ENCODE assay signal across 12 cellular contexts in the genomic region with DNA sequence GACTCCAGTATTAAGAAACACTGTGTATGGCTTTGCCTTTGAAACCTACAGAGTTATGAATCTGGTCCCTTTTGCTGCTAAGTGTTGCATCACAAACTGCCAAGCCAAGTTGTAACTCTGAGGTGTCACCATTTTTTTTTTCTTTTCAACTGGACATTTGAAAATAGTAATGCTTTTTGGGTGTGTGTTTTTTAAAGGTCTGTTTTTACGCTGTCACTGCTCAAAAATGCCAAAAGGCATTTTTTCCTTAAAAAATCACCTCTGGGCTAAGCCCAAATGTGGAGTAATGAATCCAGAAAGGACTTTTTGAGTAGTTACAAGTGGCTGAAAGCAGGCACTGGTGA. TPM values are rescaled to one million over a fixed set of nuclear protein-coding genes. Genes with fewer than 3 reads are reported as not detected.
DNase-seq lines count a peak whose midpoint lies in the region; FAIRE-seq and TF ChIP-seq lines count a peak whose summit lies in the region.
"Had no signal": no experiment of that assay in that cellular context is flagged by ENCODE, and none has a peak within 500 bp of the region (broad histone marks: within the 10 kb centered on the region; RNA-seq: fewer than 3 reads in every experiment).

No MANE protein-coding gene starts in this region.

- no TSS peak for BruUV-seq in MCF 10A (replicated peaks; lab: Mats Ljungman, UMichigan)
- BruUV-seq in mammary epithelial cell (replicated peaks; lab: Mats Ljungman, UMichigan), result no TSS peak

- dilution Hi-C loops in mammary epithelial cell (cut with HindIII; ENCODE audit: low sequenced_read_pairs), result loop anchor here (5.0 kb wide), 2 partner anchors 103 to 172 kb away; no protein-coding TSS in a partner anchor

- H3K4me1 ChIP-seq in mammary epithelial cell (ENCODE audit: insufficient read depth, low read length) (peaks cover 41% of the 10 kb centered on the region), uterus (peaks cover 6 to 7% of the 10 kb centered on the region in 2 donors)

- no peaks in the 10 kb centered on the region for H3K36me3 Mint-ChIP-seq in MCF 10A (ENCODE audit: insufficient read depth, unreplicated experiment)
- H3K36me3 Mint-ChIP-seq in activated CD4-positive, alpha-beta memory T cell treated with anti-CD3 and anti-CD28 coated beads for 36 hours, result peaks cover 16% of the 10 kb centered on the region
- peaks cover 3 to 26% (median 15%) of the 10 kb centered on the region in 3 donors for H3K36me3 Mint-ChIP-seq in immature natural killer cell

- no peaks in the 10 kb centered on the region for H3K27me3 ChIP-seq in mammary epithelial cell (ENCODE audit: insufficient read depth, low read length)
- no peaks in the 10 kb centered on the region for H3K27me3 ChIP-seq in uterus

- CTCF ChIA-PET in MCF 10A (lab: Yijun Ruan, JAX) (interaction anchor here (0.6 kb wide), 1 partner anchor 339 kb away, joined by 3 read pairs; no protein-coding TSS in a partner anchor), mammary epithelial cell (lab: Charles Lee; ENCODE audit: low non-redundant PET) (no interaction called here)
- CTCF ChIA-PET in activated CD4-positive, alpha-beta memory T cell treated with anti-CD3 and anti-CD28 coated beads for 36 hours (lab: Charles Lee), result no interaction called here

- intact Hi-C loops in MCF 10A (cut with micrococcal nuclease), result no loop called here
- intact Hi-C loops in mammary epithelial cell (cut with micrococcal nuclease), result no loop called here
- intact Hi-C loops in activated CD4-positive, alpha-beta memory T cell treated with anti-CD3 and anti-CD28 coated beads for 36 hours (cut with micrococcal nuclease), result loop anchor here (1.0 kb wide), 1 partner anchor 7 kb away; no protein-coding TSS in a partner anchor
- intact Hi-C loops in uterus (cut with DNase I; ENCODE audit: low total_unique reads), result no loop called here

- H3K9ac ChIP-seq in mammary epithelial cell (ENCODE audit: insufficient read depth, low read length), result no peak overlapping the region

- peak overlapping the region; percentile 75 for H3K27ac Mint-ChIP-seq in MCF 10A (ENCODE audit: low read depth, unreplicated experiment)
- peak overlapping the region; percentile 83 for H3K27ac Mint-ChIP-seq in activated CD4-positive, alpha-beta memory T cell treated with anti-CD3 and anti-CD28 coated beads for 36 hours
- H3K27ac Mint-ChIP-seq in immature natural killer cell, result peak overlapping the region in 5 of 6 donors; percentile 72 to 91 (median 78)

- TF ChIP-seq CTCF in MCF 10A (IDR thresholded peaks at IDR 0.05; ENCODE audit: unreplicated experiment) (no peak), mammary epithelial cell (conservative IDR thresholded peaks at IDR 0.05 in 1 of 2, IDR thresholded peaks at IDR 0.05 in 1 of 2; ENCODE audit: extremely low read depth in 1 of 2, insufficient read depth in 1 of 2, low read depth in 1 of 2, low read length in 2 of 2) (no peak), uterus (IDR thresholded peaks at IDR 0.05) (no peak)

- H3K9me3 Mint-ChIP-seq in MCF 10A (ENCODE audit: unreplicated experiment), result no peaks in the 10 kb centered on the region
- no peaks in the 10 kb centered on the region for H3K9me3 Mint-ChIP-seq in activated CD4-positive, alpha-beta memory T cell treated with anti-CD3 and anti-CD28 coated beads for 36 hours
- no peaks in the 10 kb centered on the region for H3K9me3 Mint-ChIP-seq in immature natural killer cell
- H3K9me3 Mint-ChIP-seq: CD8-positive, alpha-beta T cell had no signal

- POLR2A ChIA-PET in MCF 10A (lab: Yijun Ruan, JAX), result interaction anchor here (0.6 to 1.4 kb wide), 4 partner anchors 9 to 50 kb away, joined by 3 to 5 read pairs (median 3); a partner anchor contains a TSS
- POLR2A ChIA-PET in activated CD4-positive, alpha-beta memory T cell treated with anti-CD3 and anti-CD28 coated beads for 36 hours (lab: Charles Lee), result interaction anchor here (0.7 to 1.9 kb wide), 4 partner anchors 9 to 28 kb away, joined by 4 to 6 read pairs (median 5); a partner anchor contains a TSS

- DNase-seq in MCF 10A (ENCODE audit: unreplicated experiment) (no peak), mammary epithelial cell (no peak), immature natural killer cell (no peak), uterus (no peak), KBM-7 (no peak), GM12891 (ENCODE audit: insufficient read length, low spot score) (no peak)
- DNase-seq in activated CD4-positive, alpha-beta memory T cell treated with anti-CD3 and anti-CD28 coated beads for 36 hours, result no peak
- DNase-seq in stimulated activated CD4-positive, alpha-beta T cell treated with anti-CD3 and anti-CD28 coated beads, Interleukin-4, amount 100 ng/mL, for 1 hour, result no peak
- DNase-seq: CD8-positive, alpha-beta T cell; foreskin melanocyte; stimulated activated CD4-positive, alpha-beta T cell treated with anti-CD3 and anti-CD28 coated beads, Interleukin-2, amount 100 ng/mL, for 24 hours had no signal

- H3K9me3 ChIP-seq in mammary epithelial cell (replicated peaks; ENCODE audit: insufficient read depth, low read length), result no peaks in the 10 kb centered on the region
- no peaks in the 10 kb centered on the region for H3K9me3 ChIP-seq in uterus

- H3K36me3 ChIP-seq in mammary epithelial cell (ENCODE audit: insufficient read depth, low read length) (peaks cover 4% of the 10 kb centered on the region), uterus (no peaks in the 10 kb centered on the region)

- no peaks in the 10 kb centered on the region for H4K20me1 ChIP-seq in mammary epithelial cell (ENCODE audit: insufficient read depth, low read length)

- in situ Hi-C loops in mammary epithelial cell (cut with MboI; ENCODE audit: low sequenced_read_pairs in 2 of 2) (no loop called here), KBM-7 (cut with MboI; ENCODE audit: low pct_unique_long_range_greater_than_20kb, low sequenced_read_pairs) (no loop called here)

- H3K27ac ChIP-seq in mammary epithelial cell (ENCODE audit: insufficient read depth, low read depth, low read length) (no peak overlapping the region), uterus (peak overlapping the region; percentile 36 to 56)
- H3K27ac ChIP-seq: VCaP had no signal

- no peak overlapping the region for H3K4me2 ChIP-seq in mammary epithelial cell (ENCODE audit: insufficient read depth, low read depth, low read length)

- TF ChIP-seq POLR2A in uterus (IDR thresholded peaks at IDR 0.05) (no peak), GM12891 (IDR thresholded peaks at IDR 0.05; ENCODE audit: low read depth, low read length) (no peak)

- H3K4me3 ChIP-seq in mammary epithelial cell (replicated peaks in 1 of 3; ENCODE audit: insufficient read depth in 1 of 3, low read depth in 2 of 3, low read length in 3 of 3) (no peak overlapping the region), uterus (no peak overlapping the region)

- FAIRE-seq in GM12891 (lab: Jason Lieb, UNC), result no peak

- no peak overlapping the region for H3K4me3 Mint-ChIP-seq in MCF 10A (ENCODE audit: unreplicated experiment)
- H3K4me3 Mint-ChIP-seq in activated CD4-positive, alpha-beta memory T cell treated with anti-CD3 and anti-CD28 coated beads for 36 hours, result no peak overlapping the region
- peak overlapping the region; percentile 19 to 81 (median 75) for H3K4me3 Mint-ChIP-seq in immature natural killer cell
- H3K4me3 Mint-ChIP-seq: CD8-positive, alpha-beta T cell had no signal

- H2AFZ ChIP-seq in mammary epithelial cell (ENCODE audit: low read depth, low read length), result no peak overlapping the region

- H3K79me2 ChIP-seq in mammary epithelial cell (ENCODE audit: insufficient read depth, low read length), result peaks cover 96% of the 10 kb centered on the region

- H3K4me1 Mint-ChIP-seq in MCF 10A (ENCODE audit: insufficient read depth, unreplicated experiment) (peaks cover 39% of the 10 kb centered on the region), immature natural killer cell (peaks cover 87 to 88% of the 10 kb centered on the region in 2 donors)
- peaks cover 85% of the 10 kb centered on the region for H3K4me1 Mint-ChIP-seq in activated CD4-positive, alpha-beta memory T cell treated with anti-CD3 and anti-CD28 coated beads for 36 hours (ENCODE audit: low read depth)

- 100% methylated on average over 1 of the region's 1 CpG for WGBS in mammary epithelial cell (ENCODE audit: low coverage, missing lambda C conversion rate)

- H3K27me3 Mint-ChIP-seq in MCF 10A (ENCODE audit: insufficient read depth, unreplicated experiment), result no peaks in the 10 kb centered on the region
- H3K27me3 Mint-ChIP-seq in activated CD4-positive, alpha-beta memory T cell treated with anti-CD3 and anti-CD28 coated beads for 36 hours, result no peaks in the 10 kb centered on the region
- H3K27me3 Mint-ChIP-seq in immature natural killer cell (ENCODE audit: low read depth in 3 of 3), result peaks cover 0 to 3% (median 2%) of the 10 kb centered on the region in 3 donors

TF ChIP-seq in GM12891, 5 proteins besides CTCF, POLR2A, EP300 and RAD21:
- TF ChIP-seq SPI1 (IDR thresholded peaks at IDR 0.05; ENCODE audit: low read depth, low read length) (no peak), PAX5 (IDR thresholded peaks at IDR 0.05; ENCODE audit: insufficient read depth, low read length, severe bottlenecking) (no peak), POLR2AphosphoS5 (IDR thresholded peaks at IDR 0.05; ENCODE audit: low read depth, low read length) (no peak)

RNA-seq across cellular contexts. Expression of a gene that starts 9.5 kb away (rescaled TPM):
- 19.9 and 26.1 TPM in 2 replicates for total RNA-seq in MCF 10A (2022)
- total RNA-seq in mammary epithelial cell, result 10 to 100 TPM in 1 of 2 donors, 1 to 10 TPM in 1; 8.7 to 41.0 TPM
- polyA plus RNA-seq in mammary epithelial cell, result 29.2 TPM
- polyA minus RNA-seq in mammary epithelial cell, result 60.6 TPM
- total RNA-seq in activated CD4-positive, alpha-beta memory T cell treated with anti-CD3 and anti-CD28 coated beads for 36 hours, result 10 to 100 TPM; 50.2 to 50.5 TPM
- polyA plus RNA-seq in immature natural killer cell, result 10 to 100 TPM in 2 of 3 donors, 1 to 10 TPM in 1; 8.9 to 11.9 (median 10.0) TPM
- 10 to 100 TPM; 14.3 to 66.9 (median 32.3) TPM for total RNA-seq in uterus
- 36.4 TPM for polyA plus RNA-seq in GM12891 (2012; ENCODE audit: low read depth, missing spikeins)

Comparison
In these comparisons a context has a peak if more than half of its experiments do, and no peak if none do; other contexts are left out.
1. H3K4me3 Mint-ChIP-seq: peak in immature natural killer cell (5 of 5); none in MCF 10A (single experiment) and activated CD4-positive, alpha-beta memory T cell treated with anti-CD3 and anti-CD28 coated beads for 36 hours (single experiment).
2. Peak in every context shown above with its lines, with median percentiles within 50 percentile points of each other: H3K27ac Mint-ChIP-seq.